Comparison of ENCODE assay signal across 1 cellular context in genomic region chr15:60371701-60372051, GRCh38.
TF ChIP-seq lines count a peak whose summit lies in the region.

No MANE protein-coding gene starts in this region.

TF ChIP-seq in A549, 52 proteins besides CTCF, POLR2A, EP300 and RAD21 (continued from another document):
- peak; percentile 54; the same call in 1 of the 2 replicates for TF ChIP-seq E2F6 (IDR thresholded peaks at IDR 0.05; ENCODE audit: borderline replicate concordance, low read depth)
- TF ChIP-seq TP53 (CRISPR knock-in tag; IDR thresholded peaks at IDR 0.05), result peak; percentile 73; the same call in 1 of the 2 replicates
- peak; percentile 91 for TF ChIP-seq HOXB13 (CRISPR knock-in tag; IDR thresholded peaks at IDR 0.05; ENCODE audit: low read depth)
